Comparison of ENCODE assay signal across 1 cellular context in genomic region chr13:81540777-81541176, GRCh38.
TF ChIP-seq lines count a peak whose summit lies in the region.

No MANE protein-coding gene starts in this region.

TF ChIP-seq in HCT116, 20 proteins besides CTCF, POLR2A, EP300 and RAD21 (continued from another document):
- TF ChIP-seq, protein P1, sequence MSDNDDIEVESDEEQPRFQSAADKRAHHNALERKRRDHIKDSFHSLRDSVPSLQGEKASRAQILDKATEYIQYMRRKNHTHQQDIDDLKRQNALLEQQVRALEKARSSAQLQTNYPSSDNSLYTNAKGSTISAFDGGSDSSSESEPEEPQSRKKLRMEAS (IDR thresholded peaks at IDR 0.05), result no peak
- no peak for TF ChIP-seq EZH2phosphoT487 (IDR thresholded peaks at IDR 0.05; ENCODE audit: borderline replicate concordance)
- no peak for TF ChIP-seq SP1 (IDR thresholded peaks at IDR 0.05; ENCODE audit: low read depth)
- TF ChIP-seq, protein P2, sequence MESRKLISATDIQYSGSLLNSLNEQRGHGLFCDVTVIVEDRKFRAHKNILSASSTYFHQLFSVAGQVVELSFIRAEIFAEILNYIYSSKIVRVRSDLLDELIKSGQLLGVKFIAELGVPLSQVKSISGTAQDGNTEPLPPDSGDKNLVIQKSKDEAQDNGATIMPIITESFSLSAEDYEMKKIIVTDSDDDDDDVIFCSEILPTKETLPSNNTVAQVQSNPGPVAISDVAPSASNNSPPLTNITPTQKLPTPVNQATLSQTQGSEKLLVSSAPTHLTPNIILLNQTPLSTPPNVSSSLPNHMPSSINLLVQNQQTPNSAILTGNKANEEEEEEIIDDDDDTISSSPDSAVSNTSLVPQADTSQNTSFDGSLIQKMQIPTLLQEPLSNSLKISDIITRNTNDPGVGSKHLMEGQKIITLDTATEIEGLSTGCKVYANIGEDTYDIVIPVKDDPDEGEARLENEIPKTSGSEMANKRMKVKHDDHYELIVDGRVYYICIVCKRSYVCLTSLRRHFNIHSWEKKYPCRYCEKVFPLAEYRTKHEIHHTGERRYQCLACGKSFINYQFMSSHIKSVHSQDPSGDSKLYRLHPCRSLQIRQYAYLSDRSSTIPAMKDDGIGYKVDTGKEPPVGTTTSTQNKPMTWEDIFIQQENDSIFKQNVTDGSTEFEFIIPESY (IDR thresholded peaks at IDR 0.05; ENCODE audit: extremely low read depth, insufficient replicate concordance, low read length), result no peak
- TF ChIP-seq CEBPB (IDR thresholded peaks at IDR 0.05; ENCODE audit: low read depth), result no peak
- no peak for TF ChIP-seq SRF (IDR thresholded peaks at IDR 0.05; ENCODE audit: low read depth)
- TF ChIP-seq ATF3 (IDR thresholded peaks at IDR 0.05), result no peak
